23 cellular contexts compared by ENCODE assay signal in genomic region chr11:122488892-122489291, GRCh38.
"Had no signal": no experiment of that assay in that cellular context is flagged by ENCODE, and none has a peak within 500 bp of the region (broad histone marks: within the 10 kb centered on the region; RNA-seq: fewer than 3 reads in every experiment).

No MANE protein-coding gene starts in this region.

- DNase-seq: colonic mucosa; cortex of kidney; dermis blood vessel endothelial cell; dorsolateral prefrontal cortex; effector CD4-positive, alpha-beta T cell; effector CD8-positive, alpha-beta T cell; effector memory CD4-positive, alpha-beta T cell; effector memory CD8-positive, alpha-beta T cell; endodermal cell; erythroblast; esophagus squamous epithelium; foreskin fibroblast; foreskin melanocyte; gastrocnemius medialis; glutamatergic neuron; head of caudate nucleus; heart left ventricle had no signal

- H3K27ac Mint-ChIP-seq: dendritic cell treated with granulocyte-macrophage colony-stimulating factor and Interleukin-4, amounts not matched to agents 40 ng/mL and 50 ng/mL, for 4 days; effector memory CD8-positive, alpha-beta T cell; endodermal cell had no signal

- H3K36me3 ChIP-seq: colonic mucosa, esophagus muscularis mucosa, esophagus squamous epithelium, gastrocnemius medialis, gastroesophageal sphincter, heart left ventricle had no signal

- H3K9me3 Mint-ChIP-seq: effector memory CD8-positive, alpha-beta T cell had no signal

- ATAC-seq: effector memory CD8-positive, alpha-beta T cell; foreskin keratinocyte; gastrocnemius medialis; gastroesophageal sphincter; heart left ventricle had no signal

- H3K27me3 ChIP-seq: colonic mucosa, dorsolateral prefrontal cortex, esophagus muscularis mucosa, esophagus squamous epithelium, foreskin keratinocyte, gastrocnemius medialis, gastroesophageal sphincter, heart left ventricle had no signal

- H3K4me3 ChIP-seq: colonic mucosa, coronary artery, dorsolateral prefrontal cortex, esophagus muscularis mucosa, esophagus squamous epithelium, gastrocnemius medialis, gastroesophageal sphincter, heart left ventricle had no signal

- H3K27me3 Mint-ChIP-seq: dendritic cell treated with granulocyte-macrophage colony-stimulating factor and Interleukin-4, amounts not matched to agents 40 ng/mL and 50 ng/mL, for 4 days had no signal

- H3K27ac ChIP-seq: colonic mucosa, coronary artery, dorsolateral prefrontal cortex, epithelial cell of prostate, esophagus muscularis mucosa, esophagus squamous epithelium, foreskin keratinocyte, gastrocnemius medialis, gastroesophageal sphincter, heart left ventricle had no signal

- H3K4me1 ChIP-seq: colonic mucosa had no signal

- H3K4me3 Mint-ChIP-seq: dendritic cell treated with granulocyte-macrophage colony-stimulating factor and Interleukin-4, amounts not matched to agents 40 ng/mL and 50 ng/mL, for 4 days; effector memory CD8-positive, alpha-beta T cell; endodermal cell had no signal

- H3K9me3 ChIP-seq: gastrocnemius medialis had no signal

- H3K4me1 Mint-ChIP-seq: endodermal cell had no signal
